Comparison of ENCODE assay signal across 10 cellular contexts in the genomic region with DNA sequence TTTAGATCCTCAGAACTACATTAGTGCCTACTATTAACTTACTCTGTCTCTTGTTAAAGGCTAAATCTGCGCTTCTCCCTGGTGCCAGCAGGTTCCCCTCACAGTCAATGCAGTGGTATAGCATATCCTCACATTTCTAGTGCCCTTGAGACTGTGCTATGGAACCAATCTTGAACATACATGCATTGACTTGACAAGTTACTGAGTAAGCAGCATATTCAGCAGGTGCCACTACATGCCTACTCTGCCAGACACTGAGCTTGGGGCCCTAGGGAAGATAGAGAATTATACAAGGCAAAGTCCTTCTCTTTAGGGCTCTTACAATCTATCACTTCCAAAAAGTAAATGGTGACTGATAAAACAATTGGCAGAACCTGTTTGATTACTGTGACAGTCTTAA. TPM values are rescaled to one million over a fixed set of nuclear protein-coding genes. Genes with fewer than 3 reads are reported as not detected.
DNase-seq lines count a peak whose midpoint lies in the region; ATAC-seq and TF ChIP-seq lines count a peak whose summit lies in the region.
"Had no signal": no experiment of that assay in that cellular context is flagged by ENCODE, and none has a peak within 500 bp of the region (broad histone marks: within the 10 kb centered on the region; RNA-seq: fewer than 3 reads in every experiment).

No MANE protein-coding gene starts in this region.

- peaks cover 36 to 54% (median 45%) of the 10 kb centered on the region in 4 donors for H3K4me1 Mint-ChIP-seq in CD4-positive, alpha-beta memory T cell
- H3K4me1 Mint-ChIP-seq in activated T-helper 1 cell treated with anti-CD3 and anti-CD28 coated beads, Interleukin-12 subunit alpha, Interleukin-12 subunit beta, Interleukin-2, Interleukin-4 antibody, amounts not matched to agents 30 ng/mL and 10 ng/mL and 1 ng/mL, durations not matched to agents 14 hours and 24 hours and 36 hours (ENCODE audit: low read depth): peaks cover 59% of the 10 kb centered on the region

- no peak overlapping the region for H3K18ac ChIP-seq in mesenchymal stem cell (ENCODE audit: low read depth in 1 of 2, low read length in 2 of 2)

- H3K79me1 ChIP-seq in mesenchymal stem cell (replicated peaks; ENCODE audit: low read length, poor library complexity, severe bottlenecking): peaks cover 15% of the 10 kb centered on the region

- CTCF ChIA-PET in CD4-positive, alpha-beta memory T cell (lab: Charles Lee; ENCODE audit: partially characterized antibody): interaction anchor here (1.3 kb wide), 1 partner anchor 24 kb away, joined by 3 read pairs; no protein-coding TSS in a partner anchor

- no peak overlapping the region for H3K14ac ChIP-seq in mesenchymal stem cell (ENCODE audit: low read length in 2 of 2)

- no peak overlapping the region for H2AK5ac ChIP-seq in mesenchymal stem cell (ENCODE audit: low read length, severe bottlenecking)

- no peak overlapping the region for H4K91ac ChIP-seq in mesenchymal stem cell (ENCODE audit: low read length)

- no peak overlapping the region for H2BK5ac ChIP-seq in mesenchymal stem cell (ENCODE audit: low read depth, low read length, poor library complexity, severe bottlenecking)

- no peaks in the 10 kb centered on the region for H3K9me3 ChIP-seq in CD4-positive, alpha-beta memory T cell (ENCODE audit: control insufficient read depth in 1 of 2, low read length in 2 of 2)
- no peaks in the 10 kb centered on the region for H3K9me3 ChIP-seq in mesenchymal stem cell (ENCODE audit: control insufficient read depth, low read length)

- POLR2A ChIA-PET in CD4-positive, alpha-beta memory T cell (lab: Charles Lee; ENCODE audit: partially characterized antibody): no interaction called here

- no peak overlapping the region for H3K27ac ChIP-seq in CD4-positive, alpha-beta memory T cell (ENCODE audit: low read depth, low read length)
- peak overlapping the region; percentile 98 for H3K27ac ChIP-seq in HL-60 (replicated peaks)
- H3K27ac ChIP-seq in mesenchymal stem cell (ENCODE audit: low read length, poor library complexity, severe bottlenecking): no peak overlapping the region
- H3K27ac ChIP-seq: skin epidermis had no signal

- H3K4me3 Mint-ChIP-seq in CD4-positive, alpha-beta memory T cell: peak overlapping the region; percentile 29 to 82 (median 61)
- peak overlapping the region; percentile 64 for H3K4me3 Mint-ChIP-seq in activated T-helper 1 cell treated with anti-CD3 and anti-CD28 coated beads, Interleukin-12 subunit alpha, Interleukin-12 subunit beta, Interleukin-2, Interleukin-4 antibody, amounts not matched to agents 30 ng/mL and 10 ng/mL and 1 ng/mL, durations not matched to agents 14 hours and 24 hours and 36 hours

- H3K23ac ChIP-seq in mesenchymal stem cell (ENCODE audit: low read length in 2 of 2): no peak overlapping the region

- intact Hi-C loops in CD4-positive, alpha-beta memory T cell (cut with micrococcal nuclease): no loop called here
- intact Hi-C loops in activated T-helper 1 cell treated with anti-CD3 and anti-CD28 coated beads, Interleukin-12 subunit alpha, Interleukin-12 subunit beta, Interleukin-2, Interleukin-4 antibody, amounts not matched to agents 30 ng/mL and 10 ng/mL and 1 ng/mL, durations not matched to agents 14 hours and 24 hours and 36 hours (cut with micrococcal nuclease): loop anchor here (10.0 kb wide), 1 partner anchor 1248 kb away; a partner anchor contains a TSS

- H3K27me3 ChIP-seq in CD4-positive, alpha-beta memory T cell (ENCODE audit: insufficient read depth, low read length): no peaks in the 10 kb centered on the region
- H3K27me3 ChIP-seq in HL-60 (ENCODE audit: insufficient read depth, poor library complexity, severe bottlenecking) (no peaks in the 10 kb centered on the region), mesenchymal stem cell (ENCODE audit: control insufficient read depth in 1 of 2, insufficient read depth in 1 of 2, low read length in 2 of 2) (no peaks in the 10 kb centered on the region)

- H3K4me1 ChIP-seq in CD4-positive, alpha-beta memory T cell (ENCODE audit: insufficient read depth, low read length): peaks cover 47% of the 10 kb centered on the region
- peaks cover 15% of the 10 kb centered on the region for H3K4me1 ChIP-seq in mesenchymal stem cell (ENCODE audit: control insufficient read depth, insufficient read depth, low read depth, low read length)

- H3K27me3 Mint-ChIP-seq in CD4-positive, alpha-beta memory T cell: no peaks in the 10 kb centered on the region
- no peaks in the 10 kb centered on the region for H3K27me3 Mint-ChIP-seq in activated T-helper 1 cell treated with anti-CD3 and anti-CD28 coated beads, Interleukin-12 subunit alpha, Interleukin-12 subunit beta, Interleukin-2, Interleukin-4 antibody, amounts not matched to agents 30 ng/mL and 10 ng/mL and 1 ng/mL, durations not matched to agents 14 hours and 24 hours and 36 hours (ENCODE audit: insufficient read depth)

- H3K36me3 Mint-ChIP-seq in CD4-positive, alpha-beta memory T cell: peaks cover 8 to 13% of the 10 kb centered on the region in 2 donors
- peaks cover 11% of the 10 kb centered on the region for H3K36me3 Mint-ChIP-seq in activated T-helper 1 cell treated with anti-CD3 and anti-CD28 coated beads, Interleukin-12 subunit alpha, Interleukin-12 subunit beta, Interleukin-2, Interleukin-4 antibody, amounts not matched to agents 30 ng/mL and 10 ng/mL and 1 ng/mL, durations not matched to agents 14 hours and 24 hours and 36 hours (ENCODE audit: low read depth)

- TF ChIP-seq CTCF in HL-60 (IDR thresholded peaks at IDR 0.05; ENCODE audit: insufficient read depth, low read length): no peak

- H3K4ac ChIP-seq in mesenchymal stem cell (ENCODE audit: low read depth in 1 of 2, low read length in 2 of 2): no peak overlapping the region

- no peak overlapping the region for H2BK15ac ChIP-seq in mesenchymal stem cell (ENCODE audit: low read depth, poor library complexity, severe bottlenecking)

- peaks cover 0 to 3% (median 0%) of the 10 kb centered on the region in 8 donors for H3K9me3 Mint-ChIP-seq in CD4-positive, alpha-beta memory T cell
- H3K9me3 Mint-ChIP-seq in activated T-helper 1 cell treated with anti-CD3 and anti-CD28 coated beads, Interleukin-12 subunit alpha, Interleukin-12 subunit beta, Interleukin-2, Interleukin-4 antibody, amounts not matched to agents 30 ng/mL and 10 ng/mL and 1 ng/mL, durations not matched to agents 14 hours and 24 hours and 36 hours: no peaks in the 10 kb centered on the region

- no peak overlapping the region for H3K4me2 ChIP-seq in mesenchymal stem cell (ENCODE audit: low read length, poor library complexity, severe bottlenecking)

- no peak for DNase-seq in CD4-positive, alpha-beta memory T cell
- DNase-seq in HL-60 (ENCODE audit: low read depth in 1 of 2, low spot score in 1 of 2): peak in 1 of 2 experiments; percentile 48
- DNase-seq in activated T-helper 1 cell treated with anti-CD3 and anti-CD28 coated beads, Interleukin-12 subunit alpha, Interleukin-12 subunit beta, Interleukin-2, Interleukin-4 antibody, amounts not matched to agents 30 ng/mL and 10 ng/mL and 1 ng/mL, durations not matched to agents 14 hours and 24 hours and 36 hours (ENCODE audit: low spot score): no peak
- no peak for DNase-seq in mesenchymal stem cell
- DNase-seq in DMS153 treated with DMSO at 0.1 percent for 48 hours (lab: John Stamatoyannopoulos, UW; ENCODE audit: unreplicated experiment): no peak
- no peak for DNase-seq in occipital lobe (lab: John Stamatoyannopoulos, UW)
- DNase-seq in nucleus accumbens (lab: John Stamatoyannopoulos, UW): no peak

- H4K8ac ChIP-seq in mesenchymal stem cell (ENCODE audit: low read length): no peak overlapping the region

- H3K27ac Mint-ChIP-seq in CD4-positive, alpha-beta memory T cell: peak overlapping the region in 3 of 7 donors; percentile 5 to 76 (median 8)
- no peak overlapping the region for H3K27ac Mint-ChIP-seq in activated T-helper 1 cell treated with anti-CD3 and anti-CD28 coated beads, Interleukin-12 subunit alpha, Interleukin-12 subunit beta, Interleukin-2, Interleukin-4 antibody, amounts not matched to agents 30 ng/mL and 10 ng/mL and 1 ng/mL, durations not matched to agents 14 hours and 24 hours and 36 hours

- no peak for ATAC-seq in GM19395 (IDR thresholded peaks at IDR 0.05; ENCODE audit: unreplicated experiment)

- no peak overlapping the region for H3K4me3 ChIP-seq in CD4-positive, alpha-beta memory T cell (ENCODE audit: low read length in 2 of 2)
- H3K4me3 ChIP-seq in HL-60 (replicated peaks; ENCODE audit: insufficient read depth, low read length) (peak overlapping the region; percentile 62), mesenchymal stem cell (ENCODE audit: insufficient read depth in 1 of 2, low read depth in 1 of 2, low read length in 2 of 2) (peak overlapping the region in 1 of 2 experiments; percentile 85)

- no peak overlapping the region for H2BK12ac ChIP-seq in mesenchymal stem cell (ENCODE audit: low read length in 2 of 2)

- no peak overlapping the region for H2BK120ac ChIP-seq in mesenchymal stem cell (ENCODE audit: low read depth, low read length)

- no peak overlapping the region for H2AFZ ChIP-seq in mesenchymal stem cell (ENCODE audit: low read depth, low read length)

- peak overlapping the region; percentile 97 for H3K9ac ChIP-seq in mesenchymal stem cell (ENCODE audit: low read length)

- no peaks in the 10 kb centered on the region for H3K36me3 ChIP-seq in CD4-positive, alpha-beta memory T cell (ENCODE audit: insufficient read depth, low read length)
- H3K36me3 ChIP-seq in mesenchymal stem cell (ENCODE audit: control insufficient read depth in 1 of 2, insufficient read depth in 2 of 2, low read depth in 1 of 2, low read length in 2 of 2): peaks cover 9 to 15% of the 10 kb centered on the region in 2 experiments

- WGBS in mesenchymal stem cell: 91% methylated on average over 1 of the region's 1 CpG

RNA-seq across cellular contexts. Expression of a gene that starts 3.2 kb away (rescaled TPM):
- total RNA-seq in CD4-positive, alpha-beta memory T cell: 1 to 10 TPM; 6.7 to 7.4 TPM
- 1 to 10 TPM; 1.6 to 2.2 TPM for polyA plus RNA-seq in CD4-positive, alpha-beta memory T cell
- 8.0 and 8.6 TPM in 2 replicates for total RNA-seq in activated T-helper 1 cell treated with anti-CD3 and anti-CD28 coated beads, Interleukin-12 subunit alpha, Interleukin-12 subunit beta, Interleukin-2, Interleukin-4 antibody, amounts not matched to agents 30 ng/mL and 10 ng/mL and 1 ng/mL, durations not matched to agents 14 hours and 24 hours and 36 hours
- polyA plus RNA-seq in mesenchymal stem cell (2013, experiment 1 of 2): 2.7 TPM
- 2.9 TPM for polyA plus RNA-seq in mesenchymal stem cell (2013, experiment 2 of 2)
- 9.2 TPM for total RNA-seq in occipital lobe

RNA-seq across cellular contexts. Expression of a gene that starts 20.3 kb away (rescaled TPM):
- 1 to 10 TPM; 1.3 to 1.6 TPM for total RNA-seq in CD4-positive, alpha-beta memory T cell
- 1 to 10 TPM in 1 of 2 donors, under 1 TPM in 1; 0.27 to 1.2 TPM for polyA plus RNA-seq in CD4-positive, alpha-beta memory T cell
- total RNA-seq in activated T-helper 1 cell treated with anti-CD3 and anti-CD28 coated beads, Interleukin-12 subunit alpha, Interleukin-12 subunit beta, Interleukin-2, Interleukin-4 antibody, amounts not matched to agents 30 ng/mL and 10 ng/mL and 1 ng/mL, durations not matched to agents 14 hours and 24 hours and 36 hours: 0.41 and 0.81 TPM in 2 replicates
- 0.23 TPM for polyA plus RNA-seq in mesenchymal stem cell (2013, experiment 1 of 2)
- 0.27 TPM for polyA plus RNA-seq in mesenchymal stem cell (2013, experiment 2 of 2)
- 5.8 TPM for total RNA-seq in occipital lobe

RNA-seq across cellular contexts. Expression of a gene that starts 34.6 kb away (rescaled TPM):
- not detected for total RNA-seq in CD4-positive, alpha-beta memory T cell
- polyA plus RNA-seq in CD4-positive, alpha-beta memory T cell: not detected
- not detected in 2 replicates for total RNA-seq in activated T-helper 1 cell treated with anti-CD3 and anti-CD28 coated beads, Interleukin-12 subunit alpha, Interleukin-12 subunit beta, Interleukin-2, Interleukin-4 antibody, amounts not matched to agents 30 ng/mL and 10 ng/mL and 1 ng/mL, durations not matched to agents 14 hours and 24 hours and 36 hours
- not detected for polyA plus RNA-seq in mesenchymal stem cell (2013, experiment 1 of 2)
- polyA plus RNA-seq in mesenchymal stem cell (2013, experiment 2 of 2): not detected
- not detected for total RNA-seq in occipital lobe
- total RNA-seq: T-helper 1 cell treated with Interleukin-12 subunit alpha and Interleukin-12 subunit beta and Interleukin-4 antibody, amounts not matched to agents 30 ng/mL and 1 ng/mL, for 36 hours had no signal

RNA-seq across cellular contexts. Expression of a gene that starts 53.1 kb away (rescaled TPM):
- 10 to 100 TPM; 53.4 to 57.6 TPM for total RNA-seq in CD4-positive, alpha-beta memory T cell
- polyA plus RNA-seq in CD4-positive, alpha-beta memory T cell: 10 to 100 TPM; 25.9 to 31.0 TPM
- total RNA-seq in activated T-helper 1 cell treated with anti-CD3 and anti-CD28 coated beads, Interleukin-12 subunit alpha, Interleukin-12 subunit beta, Interleukin-2, Interleukin-4 antibody, amounts not matched to agents 30 ng/mL and 10 ng/mL and 1 ng/mL, durations not matched to agents 14 hours and 24 hours and 36 hours: 20.0 and 21.2 TPM in 2 replicates
- 18.4 TPM for polyA plus RNA-seq in mesenchymal stem cell (2013, experiment 1 of 2)
- polyA plus RNA-seq in mesenchymal stem cell (2013, experiment 2 of 2): 19.0 TPM
- 21.8 TPM for total RNA-seq in occipital lobe

RNA-seq across cellular contexts. Expression of a gene that starts 53.2 kb away (rescaled TPM):
- 10 to 100 TPM; 43.3 to 43.4 TPM for total RNA-seq in CD4-positive, alpha-beta memory T cell
- polyA plus RNA-seq in CD4-positive, alpha-beta memory T cell: 10 to 100 TPM in 1 of 2 donors, 1 to 10 TPM in 1; 7.6 to 17.5 TPM
- total RNA-seq in activated T-helper 1 cell treated with anti-CD3 and anti-CD28 coated beads, Interleukin-12 subunit alpha, Interleukin-12 subunit beta, Interleukin-2, Interleukin-4 antibody, amounts not matched to agents 30 ng/mL and 10 ng/mL and 1 ng/mL, durations not matched to agents 14 hours and 24 hours and 36 hours: 43.8 and 45.9 TPM in 2 replicates
- polyA plus RNA-seq in mesenchymal stem cell (2013, experiment 1 of 2): 3.3 TPM
- 4.5 TPM for polyA plus RNA-seq in mesenchymal stem cell (2013, experiment 2 of 2)
- 17.6 TPM for total RNA-seq in occipital lobe
